Comparison of ENCODE assay signal across 8 cellular contexts in the genomic region with DNA sequence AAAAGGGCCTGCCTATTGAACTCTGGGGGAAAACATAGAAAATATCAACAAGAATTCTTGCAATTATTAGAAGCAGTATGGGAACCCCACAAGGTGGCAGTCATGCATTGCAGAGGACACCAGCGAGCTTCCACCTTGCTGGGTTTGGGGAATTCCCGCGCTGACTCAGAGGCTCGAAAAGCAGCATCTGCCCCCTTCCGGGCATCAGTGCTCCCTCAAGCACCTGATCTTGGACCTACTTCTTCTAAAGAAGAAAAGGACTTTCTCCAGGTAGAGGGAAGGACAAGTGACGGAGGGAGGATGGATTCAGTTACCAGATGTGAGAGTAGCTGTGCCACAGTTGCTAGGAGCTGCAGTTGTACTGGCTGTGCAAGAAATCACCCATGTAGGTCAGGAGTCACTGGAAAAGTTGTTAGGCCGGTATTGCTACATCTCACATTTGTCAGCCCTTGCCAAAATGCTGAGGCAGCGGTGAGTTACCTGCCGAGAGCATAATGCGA.
DNase-seq lines count a peak whose midpoint lies in the region; TF ChIP-seq lines count a peak whose summit lies in the region.
"Not testable (repeated sequence)": the region's sequence is repeated elsewhere in the genome, so short reads cannot be mapped to it uniquely, and the experiment has no call there.

No MANE protein-coding gene starts in this region.

- not testable (repeated sequence) for H3K9me2 ChIP-seq in Karpas-422 (replicated peaks; ENCODE audit: insufficient read depth, low read length)

- intact Hi-C loops in Caco-2 (cut with micrococcal nuclease; ENCODE audit: unreplicated experiment): loop anchor here (2.0 to 5.0 kb wide), 3 partner anchors 86 to 645 kb away; no protein-coding TSS in a partner anchor
- intact Hi-C loops in head of caudate nucleus (cut with DNase I): loop anchor here (10.0 kb wide), 1 partner anchor 528 kb away; no protein-coding TSS in a partner anchor

- H3K79me2 ChIP-seq in Karpas-422 (ENCODE audit: low read length); osteoblast (ENCODE audit: insufficient read depth, low read length): not testable (repeated sequence)

- not testable (repeated sequence) for H3K36me3 Mint-ChIP-seq in Caco-2 (ENCODE audit: insufficient read depth, unreplicated experiment)

- H3K4me2 ChIP-seq in Karpas-422 (ENCODE audit: low read depth, low read length, poor library complexity, severe bottlenecking); osteoblast (ENCODE audit: insufficient read depth, low read length): not testable (repeated sequence)

- BruUV-seq in Caco-2 (replicated peaks; lab: Mats Ljungman, UMichigan): not testable (repeated sequence)

- H3K9me3 ChIP-seq in Caco-2; Karpas-422 (ENCODE audit: low read length); osteoblast (ENCODE audit: low read depth, low read length): not testable (repeated sequence)

- peak; percentile 38 to 60 for TF ChIP-seq CTCF in Caco-2 (IDR thresholded peaks at IDR 0.05; ENCODE audit: insufficient read depth in 1 of 2, low read depth in 1 of 2, low read length in 1 of 2, severe bottlenecking in 1 of 2, unreplicated experiment in 1 of 2)
- peak; percentile 39 for TF ChIP-seq CTCF in osteoblast (IDR thresholded peaks at IDR 0.05; ENCODE audit: extremely low read depth, low read depth, low read length)

- not testable (repeated sequence) for H3K4me3 Mint-ChIP-seq in Caco-2 (ENCODE audit: unreplicated experiment)

- H3K4me3 ChIP-seq in Caco-2 (ENCODE audit: low read depth, low read length); Karpas-422 (ENCODE audit: low read length); osteoblast (ENCODE audit: insufficient read depth, low read length): not testable (repeated sequence)

- CTCF ChIA-PET in Caco-2 (lab: Charles Lee): interaction anchor here (0.9 kb wide), 1 partner anchor 416 kb away, joined by 6 read pairs; the partner anchor contains the start of gene DIRAS2

- not testable (repeated sequence) for H3K36me3 ChIP-seq in Caco-2 (ENCODE audit: control insufficient read depth, insufficient read depth, low read length); Karpas-422 (ENCODE audit: insufficient read depth, low read length); osteoblast (ENCODE audit: insufficient read depth, low read length)

- not testable (repeated sequence) for H3K4me1 ChIP-seq in Caco-2; Karpas-422 (ENCODE audit: low read length); osteoblast (ENCODE audit: insufficient read depth, low read length)

- H3K27me3 ChIP-seq in Caco-2 (replicated peaks; ENCODE audit: control insufficient read depth, insufficient read depth, low read length); Karpas-422 (ENCODE audit: low read length); osteoblast (ENCODE audit: insufficient read depth, low read length): not testable (repeated sequence)

- not testable (repeated sequence) for H3K4me1 Mint-ChIP-seq in Caco-2 (ENCODE audit: low read depth, unreplicated experiment)

- POLR2A ChIA-PET in Caco-2 (lab: Charles Lee): not testable (repeated sequence)

- H3K9ac ChIP-seq in Karpas-422 (ENCODE audit: low read length): not testable (repeated sequence)

- H3K27me3 Mint-ChIP-seq in Caco-2 (ENCODE audit: insufficient read depth, unreplicated experiment): not testable (repeated sequence)

- H2AFZ ChIP-seq in Karpas-422 (ENCODE audit: low read length); osteoblast (ENCODE audit: low read length): not testable (repeated sequence)

- H4K20me1 ChIP-seq in Karpas-422 (ENCODE audit: insufficient read depth, low read depth, low read length); osteoblast (ENCODE audit: insufficient read depth, low read length): not testable (repeated sequence)

- not testable (repeated sequence) for H3K9me3 Mint-ChIP-seq in Caco-2 (ENCODE audit: unreplicated experiment)

- not testable (repeated sequence) for H3K27ac ChIP-seq in Karpas-422 (ENCODE audit: low read length); osteoblast (ENCODE audit: low read depth, low read length)

- DNase-seq in Caco-2 (peak; percentile 65 to 67), Karpas-422 (peak; percentile 58), NCI-H774 (lab: John Stamatoyannopoulos, UW) (peak; percentile 63), amygdala (lab: John Stamatoyannopoulos, UW) (peak in 29 of 56 donors; percentile 2 to 66 (median 25)), head of caudate nucleus (peak in 41 of 42 donors; percentile 30 to 80 (median 66))
- DNase-seq in activated CD4-positive, alpha-beta T cell treated with anti-CD3 and anti-CD28 coated beads for 1 hour: peak; percentile 43
- not testable (repeated sequence) for DNase-seq in osteoblast (ENCODE audit: insufficient read length, low spot score, missing footprints)
- peak; percentile 18 for DNase-seq in stimulated activated CD8-positive, alpha-beta memory T cell treated with anti-CD3 and anti-CD28 coated beads, Interleukin-7, amount 100 ng/mL, for 24 hours (ENCODE audit: low read depth)

- not testable (repeated sequence) for H3K27ac Mint-ChIP-seq in Caco-2 (ENCODE audit: unreplicated experiment)
